Comparison of ENCODE assay signal across 1 cellular context in genomic region chr16:54430491-54431030, GRCh38.
TF ChIP-seq lines count a peak whose summit lies in the region.

No MANE protein-coding gene starts in this region.

TF ChIP-seq in HepG2, 621 proteins besides CTCF, POLR2A, EP300 and RAD21 (continued from another document and continues in another):
- TF ChIP-seq PLSCR1 (CRISPR knock-in tag; IDR thresholded peaks at IDR 0.05; ENCODE audit: borderline replicate concordance) (no peak), ZNF883 (CRISPR knock-in tag; IDR thresholded peaks at IDR 0.05; ENCODE audit: not compliant biosample characterization) (no peak), MIER2 (CRISPR knock-in tag; IDR thresholded peaks at IDR 0.05) (no peak), CEBPG (CRISPR knock-in tag; IDR thresholded peaks at IDR 0.05) (no peak), LCORL (IDR thresholded peaks at IDR 0.05) (no peak), LCORL (CRISPR knock-in tag; IDR thresholded peaks at IDR 0.05) (peak; percentile 61; the same call in 1 of the 2 replicates), ZNF510 (CRISPR knock-in tag; IDR thresholded peaks at IDR 0.05; ENCODE audit: low read depth) (no peak), NR3C1 (CRISPR knock-in tag; IDR thresholded peaks at IDR 0.05) (no peak), ZNF34 (CRISPR knock-in tag; IDR thresholded peaks at IDR 0.05; ENCODE audit: borderline replicate concordance) (no peak), SAFB2 (CRISPR knock-in tag; IDR thresholded peaks at IDR 0.05; ENCODE audit: borderline replicate concordance, low read depth) (no peak), HMGXB3 (CRISPR knock-in tag; IDR thresholded peaks at IDR 0.05; ENCODE audit: borderline replicate concordance) (no peak), IKZF4 (CRISPR knock-in tag; IDR thresholded peaks at IDR 0.05; ENCODE audit: borderline replicate concordance, low read depth, not compliant biosample characterization) (no peak), ZNF563 (CRISPR knock-in tag; IDR thresholded peaks at IDR 0.05) (no peak), TCF7 (IDR thresholded peaks at IDR 0.05; ENCODE audit: low read depth) (peak; percentile 93), ZKSCAN5 (CRISPR knock-in tag; IDR thresholded peaks at IDR 0.05) (no peak), HES4 (CRISPR knock-in tag; IDR thresholded peaks at IDR 0.05; ENCODE audit: borderline replicate concordance) (no peak), ZC3H4 (CRISPR knock-in tag; IDR thresholded peaks at IDR 0.05; ENCODE audit: borderline replicate concordance) (no peak), ZFAT (CRISPR knock-in tag; conservative IDR thresholded peaks at IDR 0.05) (no peak), ZSCAN21 (CRISPR knock-in tag; IDR thresholded peaks at IDR 0.05; ENCODE audit: borderline replicate concordance) (no peak), TAF15 (IDR thresholded peaks at IDR 0.05; ENCODE audit: low read depth, low read length, poor library complexity, severe bottlenecking) (no peak), ZFP36L2 (CRISPR knock-in tag; IDR thresholded peaks at IDR 0.05) (no peak), FOSL1 (CRISPR knock-in tag; IDR thresholded peaks at IDR 0.05; ENCODE audit: borderline replicate concordance) (no peak), MZF1 (CRISPR knock-in tag; IDR thresholded peaks at IDR 0.05; ENCODE audit: borderline replicate concordance) (no peak), MATR3 (CRISPR knock-in tag; IDR thresholded peaks at IDR 0.05) (no peak), ZSCAN12 (CRISPR knock-in tag; IDR thresholded peaks at IDR 0.05) (no peak), RFXANK (CRISPR knock-in tag; IDR thresholded peaks at IDR 0.05) (no peak), ZHX2 (IDR thresholded peaks at IDR 0.05; ENCODE audit: low read depth) (0 out of 2 replicates have a peak, but pooled peaks have one; percentile 32), ZHX2 (CRISPR knock-in tag; IDR thresholded peaks at IDR 0.05; ENCODE audit: borderline replicate concordance) (no peak), ZNF280D (CRISPR knock-in tag; IDR thresholded peaks at IDR 0.05) (no peak), ZNF18 (CRISPR knock-in tag; IDR thresholded peaks at IDR 0.05; ENCODE audit: insufficient replicate concordance) (no peak), ZNF570 (CRISPR knock-in tag; IDR thresholded peaks at IDR 0.05; ENCODE audit: borderline replicate concordance) (no peak), RORA (CRISPR knock-in tag; IDR thresholded peaks at IDR 0.05) (no peak), HNF4A (CRISPR knock-in tag; IDR thresholded peaks at IDR 0.05) (peak; percentile 49), HNRNPLL (IDR thresholded peaks at IDR 0.05; ENCODE audit: low read depth, low read length, poor library complexity, severe bottlenecking) (no peak), ZNF749 (CRISPR knock-in tag; IDR thresholded peaks at IDR 0.05; ENCODE audit: borderline replicate concordance) (no peak), DBP (CRISPR knock-in tag; IDR thresholded peaks at IDR 0.05; ENCODE audit: not compliant biosample characterization) (no peak), ZMAT5 (CRISPR knock-in tag; IDR thresholded peaks at IDR 0.05; ENCODE audit: borderline replicate concordance, low read depth) (no peak), SMAD3 (CRISPR knock-in tag; IDR thresholded peaks at IDR 0.05) (peak; percentile 47; the same call in 1 of the 2 replicates), THYN1 (CRISPR knock-in tag; IDR thresholded peaks at IDR 0.05; ENCODE audit: borderline replicate concordance, low read depth) (no peak), ZBTB20 (CRISPR knock-in tag; IDR thresholded peaks at IDR 0.05; ENCODE audit: borderline replicate concordance, low read depth) (no peak)
- TF ChIP-seq, protein P1, sequence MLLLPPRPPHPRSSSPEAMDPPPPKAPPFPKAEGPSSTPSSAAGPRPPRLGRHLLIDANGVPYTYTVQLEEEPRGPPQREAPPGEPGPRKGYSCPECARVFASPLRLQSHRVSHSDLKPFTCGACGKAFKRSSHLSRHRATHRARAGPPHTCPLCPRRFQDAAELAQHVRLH (CRISPR knock-in tag; IDR thresholded peaks at IDR 0.05; ENCODE audit: borderline replicate concordance, low read depth), result peak; percentile 32; the same call in 1 of the 2 replicates
- TF ChIP-seq, protein P2, sequence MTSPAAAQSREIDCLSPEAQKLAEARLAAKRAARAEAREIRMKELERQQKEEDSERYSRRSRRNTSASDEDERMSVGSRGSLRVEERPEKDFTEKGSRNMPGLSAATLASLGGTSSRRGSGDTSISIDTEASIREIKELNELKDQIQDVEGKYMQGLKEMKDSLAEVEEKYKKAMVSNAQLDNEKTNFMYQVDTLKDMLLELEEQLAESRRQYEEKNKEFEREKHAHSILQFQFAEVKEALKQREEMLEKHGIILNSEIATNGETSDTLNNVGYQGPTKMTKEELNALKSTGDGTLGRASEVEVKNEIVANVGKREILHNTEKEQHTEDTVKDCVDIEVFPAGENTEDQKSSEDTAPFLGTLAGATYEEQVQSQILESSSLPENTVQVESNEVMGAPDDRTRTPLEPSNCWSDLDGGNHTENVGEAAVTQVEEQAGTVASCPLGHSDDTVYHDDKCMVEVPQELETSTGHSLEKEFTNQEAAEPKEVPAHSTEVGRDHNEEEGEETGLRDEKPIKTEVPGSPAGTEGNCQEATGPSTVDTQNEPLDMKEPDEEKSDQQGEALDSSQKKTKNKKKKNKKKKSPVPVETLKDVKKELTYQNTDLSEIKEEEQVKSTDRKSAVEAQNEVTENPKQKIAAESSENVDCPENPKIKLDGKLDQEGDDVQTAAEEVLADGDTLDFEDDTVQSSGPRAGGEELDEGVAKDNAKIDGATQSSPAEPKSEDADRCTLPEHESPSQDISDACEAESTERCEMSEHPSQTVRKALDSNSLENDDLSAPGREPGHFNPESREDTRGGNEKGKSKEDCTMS (CRISPR knock-in tag; conservative IDR thresholded peaks at IDR 0.05), result no peak
